ENCODE assay signal across 10 cellular contexts in the genomic region with DNA sequence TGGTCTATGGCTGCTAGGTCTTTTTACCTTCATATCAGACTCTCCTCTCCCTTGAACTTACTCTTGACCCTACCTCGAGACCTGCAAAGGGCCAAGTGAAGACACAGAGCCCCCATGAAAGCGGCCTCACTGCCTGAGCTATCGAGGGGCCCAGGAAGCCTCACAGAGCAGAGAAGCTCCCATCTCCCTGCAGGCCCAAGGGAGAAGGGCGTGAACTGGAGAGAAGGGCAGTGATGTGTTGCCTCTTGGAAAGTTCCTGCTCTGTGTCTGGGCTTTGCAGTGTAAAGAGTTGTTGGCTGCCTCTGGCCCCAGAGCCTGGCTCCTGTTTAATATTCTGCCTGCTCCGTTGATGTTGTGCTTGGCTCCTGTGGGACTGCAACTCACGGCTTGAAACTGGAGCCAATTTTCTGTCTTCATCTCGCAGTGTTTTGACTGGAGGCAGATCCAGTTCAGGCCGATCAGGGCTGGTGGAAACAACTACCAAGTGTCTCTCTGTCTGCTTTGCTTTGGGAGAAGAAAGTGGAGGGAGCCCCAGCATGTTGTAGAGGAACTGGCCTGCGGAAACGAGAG. TPM values are rescaled to one million over a fixed set of nuclear protein-coding genes. Genes with fewer than 3 reads are reported as not detected.
A peak's percentile ranks its signal among the peaks of the same experiment; 100 is the strongest.
DNase-seq lines count a peak whose midpoint lies in the region; ATAC-seq and TF ChIP-seq lines count a peak whose summit lies in the region.
"Had no signal": no experiment of that assay in that cellular context is flagged by ENCODE, and none has a peak within 500 bp of the region (broad histone marks: within the 10 kb centered on the region; RNA-seq: fewer than 3 reads in every experiment).

No MANE protein-coding gene starts in this region.

- dilution Hi-C loops in mammary epithelial cell (cut with HindIII; ENCODE audit: low sequenced_read_pairs), result loop anchor here (25.0 kb wide), 1 partner anchor 400 kb away; a partner anchor contains a TSS

- TF ChIP-seq POLR2A in gastroesophageal sphincter (IDR thresholded peaks at IDR 0.05), result no peak

- in situ Hi-C loops in mammary epithelial cell (cut with MboI; ENCODE audit: low sequenced_read_pairs in 2 of 2), result no loop called here

- WGBS in mammary epithelial cell (ENCODE audit: low coverage, missing lambda C conversion rate), result 56% methylated on average over 10 of the region's 10 CpGs
- WGBS in gastroesophageal sphincter (ENCODE audit: low coverage in 1 of 2), 2 donors, result 0 to 27% methylated on average over 3 to 6 of the region's 10 CpGs
- 4 to 7% methylated on average over 10 of the region's 10 CpGs for WGBS in aorta, 2 donors

- no peak overlapping the region for H3K27ac Mint-ChIP-seq in MCF 10A (ENCODE audit: low read depth, unreplicated experiment)
- H3K27ac Mint-ChIP-seq: dendritic cell treated with granulocyte-macrophage colony-stimulating factor and Interleukin-4, amounts not matched to agents 40 ng/mL and 50 ng/mL, for 4 days had no signal

- H3K4me1 Mint-ChIP-seq in MCF 10A (ENCODE audit: insufficient read depth, unreplicated experiment), result peaks cover 35% of the 10 kb centered on the region

- POLR2A ChIA-PET in MCF 10A (lab: Yijun Ruan, JAX), result no interaction called here

- no peak overlapping the region for H3K4me3 Mint-ChIP-seq in MCF 10A (ENCODE audit: unreplicated experiment)
- H3K4me3 Mint-ChIP-seq: dendritic cell treated with granulocyte-macrophage colony-stimulating factor and Interleukin-4, amounts not matched to agents 40 ng/mL and 50 ng/mL, for 4 days had no signal

- CTCF ChIA-PET in MCF 10A (lab: Yijun Ruan, JAX) (interaction anchor here (1.0 to 2.6 kb wide), 4 partner anchors 16 to 94 kb away, joined by 3 to 9 read pairs (median 6); no protein-coding TSS in a partner anchor), mammary epithelial cell (lab: Charles Lee; ENCODE audit: low non-redundant PET) (interaction anchor here (0.7 kb wide), 1 partner anchor 13 kb away, joined by 3 read pairs; no protein-coding TSS in a partner anchor)

- no peak overlapping the region for H3K27ac ChIP-seq in mammary epithelial cell (ENCODE audit: insufficient read depth, low read depth, low read length)
- H3K27ac ChIP-seq in gastroesophageal sphincter, result peak overlapping the region; percentile 48 to 91 (median 85)
- H3K27ac ChIP-seq in aorta (ENCODE audit: low read depth in 1 of 2, low read length in 2 of 2), result peak overlapping the region; percentile 49 to 86

- H3K9me3 ChIP-seq in mammary epithelial cell (replicated peaks; ENCODE audit: insufficient read depth, low read length) (no peaks in the 10 kb centered on the region), gastroesophageal sphincter (no peaks in the 10 kb centered on the region), aorta (ENCODE audit: control insufficient read depth, low read length) (no peaks in the 10 kb centered on the region)

- H3K4me1 ChIP-seq in mammary epithelial cell (ENCODE audit: insufficient read depth, low read length) (peaks cover 14% of the 10 kb centered on the region), gastroesophageal sphincter (peaks cover 15 to 93% (median 30%) of the 10 kb centered on the region in 3 donors), aorta (ENCODE audit: control insufficient read depth in 1 of 2, insufficient read depth in 2 of 2, low read length in 2 of 2) (peaks cover 3% of the 10 kb centered on the region in 2 donors)

- H3K9ac ChIP-seq in mammary epithelial cell (ENCODE audit: insufficient read depth, low read length), result no peak overlapping the region

- H3K4me3 ChIP-seq in mammary epithelial cell (replicated peaks in 1 of 3; ENCODE audit: insufficient read depth in 1 of 3, low read depth in 2 of 3, low read length in 3 of 3) (no peak overlapping the region), gastroesophageal sphincter (no peak overlapping the region), aorta (ENCODE audit: low read length in 2 of 2) (no peak overlapping the region)

- H3K36me3 Mint-ChIP-seq in MCF 10A (ENCODE audit: insufficient read depth, unreplicated experiment), result no peaks in the 10 kb centered on the region

- TF ChIP-seq CTCF in MCF 10A (IDR thresholded peaks at IDR 0.05; ENCODE audit: unreplicated experiment) (no peak), mammary epithelial cell (conservative IDR thresholded peaks at IDR 0.05 in 1 of 2, IDR thresholded peaks at IDR 0.05 in 1 of 2; ENCODE audit: extremely low read depth in 1 of 2, insufficient read depth in 1 of 2, low read depth in 1 of 2, low read length in 2 of 2) (no peak), gastroesophageal sphincter (IDR thresholded peaks at IDR 0.05) (no peak)

- H3K9me3 Mint-ChIP-seq in MCF 10A (ENCODE audit: unreplicated experiment), result no peaks in the 10 kb centered on the region
- H3K9me3 Mint-ChIP-seq: dendritic cell treated with granulocyte-macrophage colony-stimulating factor and Interleukin-4, amounts not matched to agents 40 ng/mL and 50 ng/mL, for 4 days had no signal

- no peak overlapping the region for H3K4me2 ChIP-seq in mammary epithelial cell (ENCODE audit: insufficient read depth, low read depth, low read length)

- ATAC-seq in gastroesophageal sphincter (peak; percentile 81), aorta (ENCODE audit: low FRiP score) (peak; percentile 87), HG02571 (IDR thresholded peaks at IDR 0.05; ENCODE audit: unreplicated experiment) (no peak)

- intact Hi-C loops in MCF 10A (cut with micrococcal nuclease), result loop anchor here (10.0 kb wide), 1 partner anchor 92 kb away; no protein-coding TSS in a partner anchor
- intact Hi-C loops in mammary epithelial cell (cut with micrococcal nuclease), result no loop called here
- intact Hi-C loops in aorta (cut with DNase I), result loop anchor here (10.0 kb wide), 2 partner anchors 92 to 158 kb away; no protein-coding TSS in a partner anchor

- no peaks in the 10 kb centered on the region for H4K20me1 ChIP-seq in mammary epithelial cell (ENCODE audit: insufficient read depth, low read length)

- DNase-seq in MCF 10A (ENCODE audit: unreplicated experiment), result peak; percentile 51
- DNase-seq in mammary epithelial cell, result no peak
- peak in 39 of 56 donors; percentile 20 to 70 (median 40) for DNase-seq in nucleus accumbens (lab: John Stamatoyannopoulos, UW)
- peak in 1 of 2 donors; percentile 88 for DNase-seq in aorta
- DNase-seq in SHP77 treated with DMSO at 0.1 percent for 48 hours (lab: John Stamatoyannopoulos, UW), result no peak
- no peak for DNase-seq in activated CD4-positive, CD25-positive, alpha-beta regulatory T cell (lab: John Stamatoyannopoulos, UW)
- DNase-seq: NCI-H1417 had no signal

- H3K79me2 ChIP-seq in mammary epithelial cell (ENCODE audit: insufficient read depth, low read length), result no peaks in the 10 kb centered on the region

- H2AFZ ChIP-seq in mammary epithelial cell (ENCODE audit: low read depth, low read length), result no peak overlapping the region

- peaks cover 7% of the 10 kb centered on the region for H3K27me3 Mint-ChIP-seq in MCF 10A (ENCODE audit: insufficient read depth, unreplicated experiment)

- H3K27me3 ChIP-seq in mammary epithelial cell (ENCODE audit: insufficient read depth, low read length) (no peaks in the 10 kb centered on the region), gastroesophageal sphincter (no peaks in the 10 kb centered on the region), aorta (ENCODE audit: control insufficient read depth in 1 of 2, insufficient read depth in 2 of 2, low read length in 1 of 2) (no peaks in the 10 kb centered on the region)

- BruUV-seq in MCF 10A (replicated peaks; lab: Mats Ljungman, UMichigan) (no TSS peak), mammary epithelial cell (replicated peaks; lab: Mats Ljungman, UMichigan) (no TSS peak)

- peaks cover 4% of the 10 kb centered on the region for H3K36me3 ChIP-seq in mammary epithelial cell (ENCODE audit: insufficient read depth, low read length)
- no peaks in the 10 kb centered on the region for H3K36me3 ChIP-seq in gastroesophageal sphincter
- no peaks in the 10 kb centered on the region for H3K36me3 ChIP-seq in aorta (ENCODE audit: control insufficient read depth in 1 of 2, insufficient read depth in 2 of 2, low read length in 1 of 2)

- TF ChIP-seq EP300 in gastroesophageal sphincter (IDR thresholded peaks at IDR 0.05), result no peak

RNA-seq across cellular contexts. Expression of a gene that starts 4.3 kb away (rescaled TPM):
- total RNA-seq in MCF 10A (2022) (0.19 TPM in 1 of 2 replicates, not detected in the other), mammary epithelial cell (1 to 10 TPM in 1 of 2 donors, under 1 TPM in 1; 0.67 to 4.8 TPM), gastroesophageal sphincter (1 to 10 TPM; 2.9 to 3.3 (median 3.0) TPM), aorta (10 to 100 TPM in 1 of 2 donors, 1 to 10 TPM in 1; 4.5 to 14.6 TPM)
- polyA plus RNA-seq in mammary epithelial cell (4.1 TPM), aorta (1 to 10 TPM; 3.7 to 4.3 TPM)
- polyA minus RNA-seq in mammary epithelial cell, result 4.2 TPM

Comparison
In these comparisons a context has a peak if more than half of its experiments do, and no peak if none do; other contexts are left out.
1. DNase-seq: peak in MCF 10A (single experiment) and nucleus accumbens (39 of 56); none in mammary epithelial cell (single experiment), SHP77 treated with DMSO at 0.1 percent for 48 hours (single experiment) and activated CD4-positive, CD25-positive, alpha-beta regulatory T cell (0 of 4).